ENCODE assay signal across 15 cellular contexts in the genomic region with DNA sequence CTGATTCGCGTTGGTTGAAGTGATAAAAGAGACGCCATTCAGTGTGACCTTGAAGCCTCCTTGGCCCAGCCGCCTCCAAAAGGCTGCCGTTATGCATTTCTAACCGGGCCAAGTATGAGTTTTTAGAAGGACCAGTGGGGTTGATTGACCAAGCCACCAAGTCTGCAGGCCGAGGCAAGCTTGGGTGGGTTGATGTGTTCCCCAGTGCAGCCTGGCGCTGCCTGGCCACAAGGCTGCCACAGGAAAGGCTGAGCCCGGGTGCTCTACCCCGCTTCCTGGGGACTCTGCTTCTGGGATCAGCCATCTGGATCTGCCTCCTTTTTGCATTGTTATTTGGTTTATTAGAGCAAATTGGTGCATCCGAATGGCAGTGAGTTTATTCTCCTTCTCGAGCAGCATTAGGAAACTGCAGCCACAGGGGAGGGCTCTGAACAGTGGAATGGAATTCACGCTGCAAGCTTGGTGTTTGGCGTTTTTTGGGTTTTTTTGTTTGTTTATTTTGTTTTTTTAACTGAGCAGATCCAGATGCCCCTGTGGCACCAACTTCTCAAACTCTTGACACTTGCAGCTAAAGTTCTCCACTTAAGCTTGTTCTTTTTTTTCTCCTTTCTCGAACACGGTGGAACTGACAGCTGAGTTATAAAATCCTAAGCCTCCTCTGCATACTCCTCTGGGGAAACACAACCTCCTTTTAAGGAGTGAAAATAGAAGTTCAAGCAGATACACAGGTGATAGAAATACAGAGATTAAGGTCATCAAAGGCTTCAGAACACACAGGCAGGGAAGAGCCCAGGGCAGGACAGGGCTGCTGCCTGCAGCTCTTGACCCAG.
"Had no signal": no experiment of that assay in that cellular context is flagged by ENCODE, and none has a peak within 500 bp of the region (broad histone marks: within the 10 kb centered on the region; RNA-seq: fewer than 3 reads in every experiment).

No MANE protein-coding gene starts in this region.

- DNase-seq: activated CD4-positive, alpha-beta T cell treated with anti-CD3 and anti-CD28 coated beads for 1 hour; activated CD4-positive, alpha-beta T cell treated with anti-CD3 and anti-CD28 coated beads, Interleukin-2, amount 50 U/mL, for 48 hours; activated CD8-positive, alpha-beta memory T cell treated with anti-CD3 and anti-CD28 coated beads, Interleukin-2, amount 10 ng/mL, durations not matched to agents 7 days and 5 days; activated effector memory CD4-positive, alpha-beta T cell treated with Interleukin-2 at 50 U/mL for 16 hours; activated T-cell treated with anti-CD3 and anti-CD28 coated beads, Interleukin-2, amount 50 U/mL, for 24 hours; anterior cingulate cortex; esophagus squamous epithelium; kidney; naive thymus-derived CD4-positive, alpha-beta T cell; stimulated activated CD4-positive, alpha-beta T cell treated with anti-CD3 and anti-CD28 coated beads, Interleukin-2, amount 100 ng/mL, for 48 hours; stimulated activated naive CD8-positive, alpha-beta T cell treated with anti-CD3 and anti-CD28 coated beads, Interleukin-15, amount 100 ng/mL, for 72 hours; testis had no signal

- H3K36me3 ChIP-seq: breast epithelium, esophagus squamous epithelium, prostate gland had no signal

- H3K4me1 ChIP-seq: breast epithelium, esophagus squamous epithelium, prostate gland, testis had no signal

- ATAC-seq: activated CD8-positive, alpha-beta memory T cell treated with anti-CD3 and anti-CD28 coated beads, Interleukin-2, amount 10 ng/mL, durations not matched to agents 7 days and 5 days; gastroesophageal sphincter; naive thymus-derived CD4-positive, alpha-beta T cell; stimulated activated naive CD8-positive, alpha-beta T cell treated with anti-CD3 and anti-CD28 coated beads, Interleukin-15, amount 100 ng/mL, for 72 hours had no signal

- H3K4me3 ChIP-seq: breast epithelium, esophagus squamous epithelium, gastroesophageal sphincter, prostate gland, testis had no signal

- H3K9me3 ChIP-seq: breast epithelium, esophagus squamous epithelium, gastroesophageal sphincter, prostate gland, testis had no signal
